ENCODE assay signal across 8 cellular contexts in the genomic region with DNA sequence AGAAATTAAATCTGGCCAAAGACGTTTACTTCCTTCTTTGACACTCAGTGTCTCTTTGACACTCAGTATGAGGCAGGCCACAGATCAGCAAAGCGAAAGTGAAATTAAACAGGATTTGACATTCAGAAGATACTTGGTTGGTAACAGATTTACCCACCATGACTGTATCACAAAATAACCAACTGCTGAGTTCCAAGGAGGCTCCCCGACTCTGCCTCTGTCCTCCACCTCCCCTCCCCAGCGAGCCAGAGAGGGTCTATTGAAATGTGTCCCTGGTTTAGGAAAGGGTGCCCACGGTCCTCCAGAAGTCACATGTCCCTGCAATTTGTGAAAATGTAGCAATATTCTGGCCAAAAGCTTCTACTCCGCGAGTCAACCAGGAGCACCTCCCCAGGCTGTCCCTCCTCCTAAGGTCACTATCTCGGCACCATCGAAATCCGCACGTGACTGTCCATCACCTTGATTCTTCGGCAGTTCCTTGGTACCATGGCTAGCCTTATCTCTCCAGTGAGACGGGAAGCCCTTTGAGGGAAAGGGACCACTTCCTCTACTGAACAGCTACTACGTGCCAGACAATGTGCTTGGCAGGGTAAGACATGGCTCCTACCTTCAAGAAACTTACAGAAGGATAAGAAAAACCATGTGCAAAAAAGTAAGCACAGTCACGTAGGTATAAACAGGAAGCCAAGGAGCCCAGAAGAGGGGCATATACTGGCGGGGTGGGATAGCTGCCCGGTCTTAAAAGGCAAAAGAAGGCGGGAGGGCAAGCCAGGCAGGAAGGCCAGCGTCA. TPM values are rescaled to one million over a fixed set of nuclear protein-coding genes. Genes with fewer than 3 reads are reported as not detected.
A peak's percentile ranks its signal among the peaks of the same experiment; 100 is the strongest.
DNase-seq lines count a peak whose midpoint lies in the region; ATAC-seq and TF ChIP-seq lines count a peak whose summit lies in the region.

No MANE protein-coding gene starts in this region.

- H3K4me3 Mint-ChIP-seq in neural crest cell = peak overlapping the region; percentile 92

- H3K27ac ChIP-seq in esophagus muscularis mucosa (replicated peaks in 1 of 4) = peak overlapping the region; percentile 89 to 92 (median 91)
- peak overlapping the region in 1 of 2 donors; percentile 33 for H3K27ac ChIP-seq in aorta (ENCODE audit: low read depth in 1 of 2, low read length in 2 of 2)

- ATAC-seq in GM21515 (IDR thresholded peaks at IDR 0.05; ENCODE audit: unreplicated experiment) (peak; percentile 30), aorta (ENCODE audit: low FRiP score) (no peak)

- 56% methylated on average over 19 of the region's 19 CpGs for WGBS in esophagus muscularis mucosa
- 65% methylated on average over 19 of the region's 19 CpGs for WGBS in aorta, 2 donors

- peak; percentile 40 for DNase-seq in DMS79 treated with DMSO at 0.1 percent for 48 hours (lab: John Stamatoyannopoulos, UW)
- peak; percentile 57 for DNase-seq in KG1 (lab: John Stamatoyannopoulos, UW)
- peak; percentile 78 for DNase-seq in activated CD8-positive, alpha-beta memory T cell treated with anti-CD3 and anti-CD28 coated beads for 24 hours
- no peak for DNase-seq in esophagus muscularis mucosa (ENCODE audit: extremely low spot score)
- DNase-seq in neural crest cell (ENCODE audit: low read depth, low spot score) = no peak
- DNase-seq in aorta = no peak
- DNase-seq in posterior cingulate gyrus = no peak

- H3K4me3 ChIP-seq in esophagus muscularis mucosa = peak overlapping the region; percentile 87 to 92 (median 90)
- H3K4me3 ChIP-seq in aorta (ENCODE audit: low read length in 2 of 2) = peak overlapping the region; percentile 48 to 98

- no peak for TF ChIP-seq POLR2A in esophagus muscularis mucosa (IDR thresholded peaks at IDR 0.05; ENCODE audit: low read depth)

- no peaks in the 10 kb centered on the region for H3K36me3 ChIP-seq in esophagus muscularis mucosa
- no peaks in the 10 kb centered on the region for H3K36me3 ChIP-seq in aorta (ENCODE audit: control insufficient read depth in 1 of 2, insufficient read depth in 2 of 2, low read length in 1 of 2)

- no peaks in the 10 kb centered on the region for H3K27me3 ChIP-seq in esophagus muscularis mucosa
- H3K27me3 ChIP-seq in aorta (ENCODE audit: control insufficient read depth in 1 of 2, insufficient read depth in 2 of 2, low read length in 1 of 2) = no peaks in the 10 kb centered on the region

- peaks cover 5% of the 10 kb centered on the region for H3K36me3 Mint-ChIP-seq in neural crest cell (ENCODE audit: low read depth)

- H3K4me1 ChIP-seq in esophagus muscularis mucosa (peaks cover 18 to 43% (median 29%) of the 10 kb centered on the region in 4 donors), aorta (ENCODE audit: control insufficient read depth in 1 of 2, insufficient read depth in 2 of 2, low read length in 2 of 2) (no peaks in the 10 kb centered on the region)

- TF ChIP-seq CTCF in esophagus muscularis mucosa (IDR thresholded peaks at IDR 0.05) = no peak
- no peak for TF ChIP-seq CTCF in neural crest cell (conservative IDR thresholded peaks at IDR 0.05)

- no peak for TF ChIP-seq EP300 in esophagus muscularis mucosa (IDR thresholded peaks at IDR 0.05)

- H3K27ac Mint-ChIP-seq in neural crest cell (ENCODE audit: unreplicated experiment) = no peak overlapping the region

- intact Hi-C loops in esophagus muscularis mucosa (cut with DNase I) = loop anchor here (5.0 kb wide), 1 partner anchor 111 kb away; a partner anchor contains a TSS
- intact Hi-C loops in aorta (cut with DNase I) = loop anchor here in 1 of 2 donors (5.0 kb wide), 1 partner anchor 104 kb away; no protein-coding TSS in a partner anchor
- intact Hi-C loops in posterior cingulate gyrus (cut with DNase I) = loop anchor here (10.0 kb wide), 1 partner anchor 112 kb away; a partner anchor contains a TSS

- H3K27me3 Mint-ChIP-seq in neural crest cell (ENCODE audit: low read depth) = peaks cover 21% of the 10 kb centered on the region

- peaks cover 16% of the 10 kb centered on the region for H3K4me1 Mint-ChIP-seq in neural crest cell

- H3K9me3 Mint-ChIP-seq in neural crest cell = no peaks in the 10 kb centered on the region

- H3K9me3 ChIP-seq in esophagus muscularis mucosa (no peaks in the 10 kb centered on the region), aorta (ENCODE audit: control insufficient read depth, low read length) (no peaks in the 10 kb centered on the region)

RNA-seq across cellular contexts. Expression of a gene that starts 1.5 kb away (rescaled TPM):
- total RNA-seq in esophagus muscularis mucosa (10 to 100 TPM in 3 of 4 donors, 1 to 10 TPM in 1; 9.0 to 19.6 (median 11.6) TPM), neural crest cell (1.6 and 2.0 TPM in 2 replicates), aorta (10 to 100 TPM; 18.2 to 32.2 TPM)
- 10 to 100 TPM; 13.3 to 33.7 TPM for polyA plus RNA-seq in aorta

Comparison
In these comparisons a context has a peak if more than half of its experiments do, and no peak if none do; other contexts are left out.
1. DNase-seq: peak in DMS79 treated with DMSO at 0.1 percent for 48 hours (single experiment), KG1 (single experiment) and activated CD8-positive, alpha-beta memory T cell treated with anti-CD3 and anti-CD28 coated beads for 24 hours (single experiment); none in esophagus muscularis mucosa (single experiment), neural crest cell (single experiment), aorta (0 of 2) and posterior cingulate gyrus (0 of 10).